23 cellular contexts compared by ENCODE assay signal in the genomic region with DNA sequence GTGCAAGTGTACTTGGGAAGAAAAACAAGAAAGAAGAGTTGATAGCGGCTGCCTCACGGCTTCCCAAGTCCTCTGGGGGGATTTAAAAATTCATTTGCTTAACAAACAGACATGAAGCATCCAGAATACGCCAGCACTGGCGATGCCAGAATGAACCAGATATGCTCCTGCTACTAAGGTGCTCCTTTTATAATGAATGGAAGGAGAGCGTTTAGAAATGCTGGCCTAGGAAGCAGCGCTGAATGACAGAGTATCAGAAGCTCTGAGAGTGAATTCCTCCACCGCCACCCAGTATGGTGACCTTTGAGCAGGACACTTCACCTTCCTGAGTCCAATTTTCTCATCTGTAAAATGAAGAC.
"Had no signal": no experiment of that assay in that cellular context is flagged by ENCODE, and none has a peak within 500 bp of the region (broad histone marks: within the 10 kb centered on the region; RNA-seq: fewer than 3 reads in every experiment).

No MANE protein-coding gene starts in this region.

- H3K4me1 ChIP-seq: breast epithelium, pancreas had no signal

- H3K9me3 Mint-ChIP-seq: activated naive CD4-positive, alpha-beta T cell treated with anti-CD3 and anti-CD28 coated beads, Interleukin-2, amount 50 U/mL, for 72 hours; activated T-cell treated with anti-CD3 and anti-CD28 coated beads, Interleukin-2, amount 50 U/mL, for 24 hours; activated T-helper 17 cell treated with anti-CD3 and anti-CD28 coated beads, Interleukin-2, amount 50 U/mL, for 72 hours; central memory CD8-positive, alpha-beta T cell; natural killer cell; stimulated activated memory B cell treated with anti-CD40 and anti-IgM and Interleukin-4, amounts not matched to agents 10 μg/mL and 1 μg/mL and 100 μg/mL, for 72 hours had no signal

- FAIRE-seq: pancreas had no signal

- H3K27ac ChIP-seq: ascending aorta, breast epithelium, coronary artery, epithelial cell of prostate, left ventricle myocardium inferior, pancreas, skin epidermis, suprapubic skin, tibial nerve had no signal

- H3K4me3 Mint-ChIP-seq: activated T-cell treated with anti-CD3 and anti-CD28 coated beads, Interleukin-2, amount 50 U/mL, for 24 hours; activated T-helper 17 cell treated with anti-CD3 and anti-CD28 coated beads, Interleukin-2, amount 50 U/mL, for 72 hours; central memory CD8-positive, alpha-beta T cell; natural killer cell; stimulated activated memory B cell treated with anti-CD40 and anti-IgM and Interleukin-4, amounts not matched to agents 10 μg/mL and 1 μg/mL and 100 μg/mL, for 72 hours had no signal

- H3K4me3 ChIP-seq: pancreas, skin epidermis, tibial nerve had no signal

- H3K27me3 ChIP-seq: ascending aorta, breast epithelium, pancreas had no signal

- H3K9me3 ChIP-seq: ascending aorta, breast epithelium, pancreas, stomach, suprapubic skin had no signal

- DNase-seq: activated CD8-positive, alpha-beta memory T cell treated with anti-CD3 and anti-CD28 coated beads for 24 hours; activated CD8-positive, alpha-beta memory T cell treated with anti-CD3 and anti-CD28 coated beads, Interleukin-2, amount 50 U/mL, for 4 hours; activated T-cell treated with anti-CD3 and anti-CD28 coated beads, Interleukin-2, amount 50 U/mL, for 24 hours; kidney glomerular epithelial cell; left ventricle myocardium inferior; natural killer cell; pancreas; stimulated activated CD4-positive, alpha-beta T cell treated with anti-CD3 and anti-CD28 coated beads, Interleukin-15, amount 100 ng/mL, for 24 hours; stomach; T-helper 9 cell had no signal

- H3K4me1 Mint-ChIP-seq: activated T-helper 17 cell treated with anti-CD3 and anti-CD28 coated beads, Interleukin-2, amount 50 U/mL, for 72 hours had no signal

- H3K27ac Mint-ChIP-seq: activated naive CD4-positive, alpha-beta T cell treated with anti-CD3 and anti-CD28 coated beads, Interleukin-2, amount 50 U/mL, for 72 hours; activated T-cell treated with anti-CD3 and anti-CD28 coated beads, Interleukin-2, amount 50 U/mL, for 24 hours; activated T-helper 17 cell treated with anti-CD3 and anti-CD28 coated beads, Interleukin-2, amount 50 U/mL, for 72 hours; endodermal cell; mesothelial cell of epicardium; natural killer cell; stimulated activated memory B cell treated with anti-CD40 and anti-IgM and Interleukin-4, amounts not matched to agents 10 μg/mL and 1 μg/mL and 100 μg/mL, for 72 hours had no signal

- H3K36me3 ChIP-seq: ascending aorta, breast epithelium, left ventricle myocardium inferior, pancreas, stomach, suprapubic skin, tibial nerve had no signal

- ATAC-seq: activated T-helper 17 cell treated with anti-CD3 and anti-CD28 coated beads, Interleukin-2, amount 50 U/mL, for 72 hours; stimulated activated memory B cell treated with anti-CD40 and anti-IgM and Interleukin-4, amounts not matched to agents 10 μg/mL and 1 μg/mL and 100 μg/mL, for 72 hours had no signal

- H3K36me3 Mint-ChIP-seq: activated naive CD4-positive, alpha-beta T cell treated with anti-CD3 and anti-CD28 coated beads, Interleukin-2, amount 50 U/mL, for 72 hours; mesothelial cell of epicardium; natural killer cell; stimulated activated memory B cell treated with anti-CD40 and anti-IgM and Interleukin-4, amounts not matched to agents 10 μg/mL and 1 μg/mL and 100 μg/mL, for 72 hours had no signal
